ENCODE assay signal across 18 cellular contexts in genomic region chr9:15755660-15756059, GRCh38.
A peak's percentile ranks its signal among the peaks of the same experiment; 100 is the strongest.
DNase-seq lines count a peak whose midpoint lies in the region; ATAC-seq and TF ChIP-seq lines count a peak whose summit lies in the region.
"Had no signal": no experiment of that assay in that cellular context is flagged by ENCODE, and none has a peak within 500 bp of the region (broad histone marks: within the 10 kb centered on the region; RNA-seq: fewer than 3 reads in every experiment).

No MANE protein-coding gene starts in this region.

- peak; percentile 36 for DNase-seq in H4 (ENCODE audit: low spot score)
- DNase-seq in MV-4-11 (lab: John Stamatoyannopoulos, UW) = peak; percentile 10
- DNase-seq in fibroblast of mammary gland (ENCODE audit: low read depth) = peak; percentile 11
- DNase-seq in iris pigment epithelial cell (ENCODE audit: low read depth) = peak; percentile 20
- DNase-seq in stimulated activated CD4-positive, alpha-beta T cell treated with anti-CD3 and anti-CD28 coated beads, Interleukin-1b, Interleukin-23, amount 100 ng/mL, for 48 hours = no peak
- no peak for DNase-seq in activated CD8-positive, alpha-beta memory T cell treated with anti-CD3 and anti-CD28 coated beads, Interleukin-2, amount 50 U/mL, for 48 hours
- DNase-seq: 8988T; BE2C; C1 segment of cervical spinal cord; CD4-positive, CD25-positive, alpha-beta regulatory T cell; CD8-positive, alpha-beta memory T cell; COR-L47; H7; KG1 had no signal

- no peak for TF ChIP-seq CTCF in fibroblast of mammary gland (conservative IDR thresholded peaks at IDR 0.05; ENCODE audit: control insufficient read depth, insufficient read depth, low read depth, low read length)

- no peak for ATAC-seq in HG02763 (IDR thresholded peaks at IDR 0.05; ENCODE audit: unreplicated experiment)
- no peak for ATAC-seq in HG03457 (IDR thresholded peaks at IDR 0.05; ENCODE audit: unreplicated experiment)
- ATAC-seq: GM23338, HepG2 had no signal

- no peak overlapping the region for H3K4me3 ChIP-seq in fibroblast of mammary gland (ENCODE audit: control insufficient read depth, low read depth, low read length)
- H3K4me3 ChIP-seq: GM23338 had no signal

Comparison
In these comparisons a context has a peak if more than half of its experiments do, and no peak if none do; other contexts are left out.
1. DNase-seq: peak in H4 (single experiment), MV-4-11 (single experiment), fibroblast of mammary gland (single experiment) and iris pigment epithelial cell (single experiment); none in stimulated activated CD4-positive, alpha-beta T cell treated with anti-CD3 and anti-CD28 coated beads, Interleukin-1b, Interleukin-23, amount 100 ng/mL, for 48 hours (single experiment) and activated CD8-positive, alpha-beta memory T cell treated with anti-CD3 and anti-CD28 coated beads, Interleukin-2, amount 50 U/mL, for 48 hours (single experiment).